ENCODE assay signal across 8 cellular contexts in genomic region chr17:40329981-40330794, GRCh38.
DNase-seq lines count a peak whose midpoint lies in the region; ATAC-seq and TF ChIP-seq lines count a peak whose summit lies in the region.

No MANE protein-coding gene starts in this region.

- H3K9me3 ChIP-seq in RWPE2 (ENCODE audit: severe bottlenecking) = no peaks in the 10 kb centered on the region
- no peaks in the 10 kb centered on the region for H3K9me3 ChIP-seq in subcutaneous abdominal adipose tissue (ENCODE audit: control insufficient read depth in 5 of 5, low read length in 5 of 5)

- H3K27me3 ChIP-seq in RWPE2 (ENCODE audit: insufficient read depth, poor library complexity, severe bottlenecking) (no peaks in the 10 kb centered on the region), subcutaneous abdominal adipose tissue (ENCODE audit: control insufficient read depth in 5 of 5, insufficient read depth in 4 of 5, low read length in 5 of 5) (no peaks in the 10 kb centered on the region)

- H3K36me3 ChIP-seq in RWPE2 (ENCODE audit: low read depth) = peaks cover 34% of the 10 kb centered on the region
- peaks cover 0 to 10% (median 0%) of the 10 kb centered on the region in 5 donors for H3K36me3 ChIP-seq in subcutaneous abdominal adipose tissue (ENCODE audit: control insufficient read depth in 5 of 5, insufficient read depth in 5 of 5, low read length in 5 of 5)

- H3K4me3 ChIP-seq in RWPE2 (ENCODE audit: severe bottlenecking) = no peak overlapping the region
- peak overlapping the region in 3 of 5 donors; percentile 14 to 40 (median 17) for H3K4me3 ChIP-seq in subcutaneous abdominal adipose tissue (ENCODE audit: low read depth in 1 of 5, low read length in 5 of 5)

- DNase-seq in SIG-M5 treated with dmso at 0.1 percent for 504 hours (lab: John Stamatoyannopoulos, UW; ENCODE audit: unreplicated experiment) = peak; percentile 83
- no peak for DNase-seq in SIG-M5 (lab: John Stamatoyannopoulos, UW)
- DNase-seq in RWPE2 (ENCODE audit: low spot score) = no peak
- DNase-seq in glomerular visceral epithelial cell (ENCODE audit: extremely low spot score) = peak; percentile 59
- DNase-seq in GOT3 (lab: John Stamatoyannopoulos, UW) = no peak
- no peak for DNase-seq in NCI-H2107 treated with DMSO at 0.1 percent for 48 hours (lab: John Stamatoyannopoulos, UW; ENCODE audit: unreplicated experiment)
- no peak for DNase-seq in epidermal melanocyte (ENCODE audit: insufficient read length, low spot score)

- H3K9ac ChIP-seq in subcutaneous abdominal adipose tissue (ENCODE audit: low read length in 5 of 5) = peak overlapping the region in 3 of 5 donors; percentile 24 to 48 (median 29)

- TF ChIP-seq CTCF in RWPE2 (IDR thresholded peaks at IDR 0.05; ENCODE audit: poor library complexity, severe bottlenecking) = no peak

- H3K4me1 ChIP-seq in RWPE2 (ENCODE audit: insufficient read depth, poor library complexity, severe bottlenecking) (peaks cover 38% of the 10 kb centered on the region), subcutaneous abdominal adipose tissue (ENCODE audit: control insufficient read depth in 5 of 5, insufficient read depth in 5 of 5, low read length in 5 of 5) (peaks cover 55 to 99% (median 99%) of the 10 kb centered on the region in 5 donors)

- H3K27ac ChIP-seq in RWPE2 (ENCODE audit: poor library complexity, severe bottlenecking) (peak overlapping the region; percentile 1), subcutaneous abdominal adipose tissue (ENCODE audit: low read depth, low read length) (peak overlapping the region; percentile 85)

- peak; percentile 28; the same call in 1 of the 3 replicates for ATAC-seq in RWPE2 (ENCODE audit: low read depth)

Comparison
In these comparisons a context has a peak if more than half of its experiments do, and no peak if none do; other contexts are left out.
1. DNase-seq: peak in SIG-M5 treated with dmso at 0.1 percent for 504 hours (single experiment) and glomerular visceral epithelial cell (single experiment); none in SIG-M5 (single experiment), RWPE2 (single experiment), GOT3 (single experiment), NCI-H2107 treated with DMSO at 0.1 percent for 48 hours (single experiment) and epidermal melanocyte (single experiment).